Comparison of ENCODE assay signal across 1 cellular context in the genomic region with DNA sequence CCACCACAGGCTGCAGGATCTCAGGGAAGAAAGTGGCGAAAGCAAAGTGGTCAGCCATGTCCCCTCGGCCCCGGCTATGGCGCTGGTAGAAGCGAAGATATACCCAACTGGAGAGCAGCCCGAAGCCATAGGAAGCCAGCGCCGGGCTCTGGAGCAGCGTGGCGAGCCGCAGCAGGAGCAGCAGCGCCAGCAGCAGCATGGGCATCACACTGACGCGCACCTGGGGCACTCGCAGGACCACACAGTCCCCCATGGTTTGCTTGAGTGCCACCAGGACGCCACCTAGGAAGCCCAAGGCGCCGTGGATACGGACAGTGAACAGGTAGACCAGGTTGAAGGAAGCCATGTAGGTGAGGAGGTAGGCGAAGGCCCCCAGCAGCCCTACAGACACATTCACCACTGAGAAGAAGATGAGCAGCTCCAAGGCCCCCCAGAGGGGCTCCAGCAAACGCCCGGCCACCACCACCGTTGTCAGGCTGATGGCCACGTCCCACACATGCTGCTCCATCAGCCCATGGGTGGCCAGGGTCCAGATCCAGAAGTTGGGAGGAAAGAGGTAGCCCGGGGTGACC.
TF ChIP-seq lines count a peak whose summit lies in the region.

No MANE protein-coding gene starts in this region.

TF ChIP-seq in HCT116, 20 proteins besides CTCF, POLR2A, EP300 and RAD21 (continued from another document):
- TF ChIP-seq ATF3 (IDR thresholded peaks at IDR 0.05): no peak
- no peak for TF ChIP-seq ZBTB33 (IDR thresholded peaks at IDR 0.05; ENCODE audit: extremely low read depth, insufficient replicate concordance, low read length)
- TF ChIP-seq ZFX (IDR thresholded peaks at IDR 0.05): no peak
- no peak for TF ChIP-seq FOSL1 (IDR thresholded peaks at IDR 0.05; ENCODE audit: low read depth)
- no peak for TF ChIP-seq MAX (IDR thresholded peaks at IDR 0.05)
- TF ChIP-seq CBX3 (IDR thresholded peaks at IDR 0.05; ENCODE audit: low read depth): no peak
- no peak for TF ChIP-seq EZH2 (IDR thresholded peaks at IDR 0.05)
